In genomic region chr16:14485131-14485551, GRCh38 we compare ENCODE assay signal across 19 cellular contexts.
DNase-seq lines count a peak whose midpoint lies in the region; ATAC-seq and TF ChIP-seq lines count a peak whose summit lies in the region.
"Had no signal": no experiment of that assay in that cellular context is flagged by ENCODE, and none has a peak within 500 bp of the region (broad histone marks: within the 10 kb centered on the region; RNA-seq: fewer than 3 reads in every experiment).

No MANE protein-coding gene starts in this region.

- no peak overlapping the region for H3K9ac ChIP-seq in GM23248
- H3K9ac ChIP-seq in smooth muscle cell (ENCODE audit: low read depth), result no peak overlapping the region
- H3K9ac ChIP-seq in Karpas-422 (ENCODE audit: low read length), result no peak overlapping the region
- H3K9ac ChIP-seq: BLaER1 had no signal

- no peaks in the 10 kb centered on the region for H3K9me3 Mint-ChIP-seq in immature natural killer cell
- H3K9me3 Mint-ChIP-seq: activated CD4-positive, alpha-beta T cell treated with anti-CD3 and anti-CD28 coated beads, Interleukin-2, amount 10 ng/mL, durations not matched to agents 24 days and 14 days had no signal

- H3K4me3 Mint-ChIP-seq in immature natural killer cell, result no peak overlapping the region
- H3K4me3 Mint-ChIP-seq: activated CD4-positive, alpha-beta T cell treated with anti-CD3 and anti-CD28 coated beads, Interleukin-2, amount 10 ng/mL, durations not matched to agents 24 days and 14 days; naive B cell had no signal

- in situ Hi-C loops in GM23248 (cut with MboI), result no loop called here

- TF ChIP-seq POLR2A in adrenal gland (IDR thresholded peaks at IDR 0.05), result peak in 1 of 2 donors; percentile 16

- H3K4me1 Mint-ChIP-seq in immature natural killer cell, result peaks cover 11 to 13% of the 10 kb centered on the region in 2 donors

- H3K9me2 ChIP-seq in GM23248 (ENCODE audit: insufficient read depth) (no peaks in the 10 kb centered on the region), Karpas-422 (replicated peaks; ENCODE audit: insufficient read depth, low read length) (no peaks in the 10 kb centered on the region)

- no peaks in the 10 kb centered on the region for H3K36me3 ChIP-seq in GM23248 (ENCODE audit: low read depth)
- H3K36me3 ChIP-seq in adrenal gland (replicated peaks in 1 of 2), result peaks cover 0 to 8% of the 10 kb centered on the region in 2 donors
- peaks cover 6% of the 10 kb centered on the region for H3K36me3 ChIP-seq in smooth muscle cell (ENCODE audit: low read depth)
- H3K36me3 ChIP-seq in Karpas-422 (ENCODE audit: insufficient read depth, low read length), result peaks cover 16% of the 10 kb centered on the region

- WGBS in GM23248 (ENCODE audit: low coverage in 1 of 2, low lambda C conversion rate in 2 of 2, missing lambda C conversion rate in 2 of 2), 2 experiments, result 75 to 80% methylated on average over 2 of the region's 2 CpGs
- WGBS in adrenal gland, 4 donors, result 46 to 69% (median 53%) methylated on average over 2 of the region's 2 CpGs
- WGBS in smooth muscle cell (ENCODE audit: low lambda C conversion rate), result 37% methylated on average over 2 of the region's 2 CpGs

- H3K27me3 ChIP-seq in GM23248 (replicated peaks; ENCODE audit: insufficient read depth) (no peaks in the 10 kb centered on the region), adrenal gland (no peaks in the 10 kb centered on the region), smooth muscle cell (ENCODE audit: low read depth) (no peaks in the 10 kb centered on the region), Karpas-422 (ENCODE audit: low read length) (no peaks in the 10 kb centered on the region)
- H3K27me3 ChIP-seq: BLaER1, spleen had no signal

- peaks cover 8 to 17% (median 14%) of the 10 kb centered on the region in 3 donors for H3K36me3 Mint-ChIP-seq in immature natural killer cell

- H4K20me1 ChIP-seq in GM23248 (ENCODE audit: insufficient read depth) (no peaks in the 10 kb centered on the region), smooth muscle cell (ENCODE audit: low read depth) (no peaks in the 10 kb centered on the region), Karpas-422 (ENCODE audit: insufficient read depth, low read depth, low read length) (no peaks in the 10 kb centered on the region)
- H4K20me1 ChIP-seq: BLaER1 had no signal

- no peak for TF ChIP-seq CTCF in adrenal gland (IDR thresholded peaks at IDR 0.05)
- TF ChIP-seq CTCF in smooth muscle cell (IDR thresholded peaks at IDR 0.05; ENCODE audit: borderline replicate concordance, insufficient read depth, poor library complexity, severe bottlenecking), result no peak

- H2AFZ ChIP-seq in GM23248, result no peak overlapping the region
- H2AFZ ChIP-seq in smooth muscle cell (ENCODE audit: low read depth), result no peak overlapping the region
- no peak overlapping the region for H2AFZ ChIP-seq in Karpas-422 (ENCODE audit: low read length)

- intact Hi-C loops in adrenal gland (cut with DNase I), result no loop called here

- peaks cover 0 to 2% (median 0%) of the 10 kb centered on the region in 3 donors for H3K27me3 Mint-ChIP-seq in immature natural killer cell (ENCODE audit: low read depth in 3 of 3)
- H3K27me3 Mint-ChIP-seq: activated CD4-positive, alpha-beta T cell treated with anti-CD3 and anti-CD28 coated beads, Interleukin-2, amount 10 ng/mL, durations not matched to agents 24 days and 14 days; naive B cell had no signal

- DNase-seq in GM23248 (peak; percentile 52), adrenal gland (no peak), kidney tubule cell (ENCODE audit: low spot score) (peak; percentile 34), smooth muscle cell (lab: John Stamatoyannopoulos, UW; ENCODE audit: unreplicated experiment) (no peak), Karpas-422 (no peak), immature natural killer cell (no peak)
- DNase-seq: activated CD4-positive, alpha-beta T cell treated with anti-CD3 and anti-CD28 coated beads, Interleukin-2, amount 10 ng/mL, durations not matched to agents 24 days and 14 days; activated naive CD4-positive, alpha-beta T cell treated with anti-CD3 and anti-CD28 coated beads, Interleukin-2, amount 50 U/mL, for 16 hours; MM.1S; naive B cell; NCI-H1694 treated with DMSO at 0.1 percent for 48 hours; NCI-H226; spleen; SW 1271 had no signal

- 0 out of 2 replicates have a peak overlapping the region, but pooled peaks have one; percentile 4 for H3K27ac ChIP-seq in GM23248
- peak overlapping the region in 3 of 5 donors; percentile 64 to 85 (median 66) for H3K27ac ChIP-seq in adrenal gland
- peak overlapping the region; percentile 54 for H3K27ac ChIP-seq in smooth muscle cell (ENCODE audit: low read depth)
- H3K27ac ChIP-seq in Karpas-422 (ENCODE audit: low read length), result no peak overlapping the region
- H3K27ac ChIP-seq: BLaER1, epithelial cell of prostate, spleen had no signal

- H3K4me2 ChIP-seq in GM23248 (ENCODE audit: unreplicated experiment), result peak overlapping the region; percentile 19
- peak overlapping the region; percentile 24 for H3K4me2 ChIP-seq in smooth muscle cell
- no peak overlapping the region for H3K4me2 ChIP-seq in Karpas-422 (ENCODE audit: low read depth, low read length, poor library complexity, severe bottlenecking)
- H3K4me2 ChIP-seq: BLaER1 had no signal

- H3K4me3 ChIP-seq in GM23248 (no peak overlapping the region), adrenal gland (no peak overlapping the region), smooth muscle cell (no peak overlapping the region), Karpas-422 (ENCODE audit: low read length) (no peak overlapping the region)
- H3K4me3 ChIP-seq: BLaER1, GM12878, lung, spleen had no signal

- H3K9me3 ChIP-seq in GM23248 (ENCODE audit: low read depth), result no peaks in the 10 kb centered on the region
- H3K9me3 ChIP-seq in adrenal gland (replicated peaks in 1 of 3), result no peaks in the 10 kb centered on the region
- no peaks in the 10 kb centered on the region for H3K9me3 ChIP-seq in smooth muscle cell (replicated peaks; ENCODE audit: low read depth)
- H3K9me3 ChIP-seq in Karpas-422 (ENCODE audit: low read length), result no peaks in the 10 kb centered on the region

- H3F3A ChIP-seq in GM23248 (ENCODE audit: insufficient read depth) (peaks cover 30% of the 10 kb centered on the region), smooth muscle cell (ENCODE audit: low read depth) (peaks cover 24% of the 10 kb centered on the region)

- ATAC-seq in HG03175 (IDR thresholded peaks at IDR 0.05; ENCODE audit: unreplicated experiment), result no peak
- ATAC-seq: GM12878 had no signal

- H3K4me1 ChIP-seq in GM23248 (ENCODE audit: insufficient read depth) (peaks cover 39% of the 10 kb centered on the region), adrenal gland (replicated peaks in 1 of 2) (peaks cover 35 to 38% of the 10 kb centered on the region in 2 donors), smooth muscle cell (ENCODE audit: low read depth) (peaks cover 15% of the 10 kb centered on the region), Karpas-422 (ENCODE audit: low read length) (peaks cover 18% of the 10 kb centered on the region)

- H3K79me2 ChIP-seq in GM23248 (ENCODE audit: insufficient read depth) (no peaks in the 10 kb centered on the region), smooth muscle cell (ENCODE audit: low read depth) (peaks cover 2% of the 10 kb centered on the region), Karpas-422 (ENCODE audit: low read length) (peaks cover 14% of the 10 kb centered on the region)

- H3K27ac Mint-ChIP-seq in immature natural killer cell, result no peak overlapping the region
- H3K27ac Mint-ChIP-seq: activated CD4-positive, alpha-beta T cell treated with anti-CD3 and anti-CD28 coated beads, Interleukin-2, amount 10 ng/mL, durations not matched to agents 24 days and 14 days had no signal

Comparison
In these comparisons a context has a peak if more than half of its experiments do, and no peak if none do; other contexts are left out.
1. DNase-seq: peak in GM23248 (single experiment) and kidney tubule cell (single experiment); none in adrenal gland (0 of 7), smooth muscle cell (single experiment), Karpas-422 (single experiment) and immature natural killer cell (0 of 3).